In genomic region chr17:82491196-82491530, GRCh38 we compare ENCODE assay signal across 1 cellular context.
A peak's percentile ranks its signal among the peaks of the same experiment; 100 is the strongest.
TF ChIP-seq lines count a peak whose summit lies in the region.

No MANE protein-coding gene starts in this region.

TF ChIP-seq in HepG2, 621 proteins besides CTCF, POLR2A, EP300 and RAD21 (continued from another document):
- peak; percentile 43 for TF ChIP-seq ZNF407 (CRISPR knock-in tag; IDR thresholded peaks at IDR 0.05; ENCODE audit: not compliant biosample characterization)
- TF ChIP-seq FLYWCH1 (CRISPR knock-in tag; IDR thresholded peaks at IDR 0.05): no peak
- no peak for TF ChIP-seq ZNF776 (CRISPR knock-in tag; IDR thresholded peaks at IDR 0.05)
- no peak for TF ChIP-seq ZSCAN21 (CRISPR knock-in tag; IDR thresholded peaks at IDR 0.05; ENCODE audit: borderline replicate concordance)
- no peak for TF ChIP-seq BHLHE40 (IDR thresholded peaks at IDR 0.05; ENCODE audit: low read length)
- TF ChIP-seq, protein P1, sequence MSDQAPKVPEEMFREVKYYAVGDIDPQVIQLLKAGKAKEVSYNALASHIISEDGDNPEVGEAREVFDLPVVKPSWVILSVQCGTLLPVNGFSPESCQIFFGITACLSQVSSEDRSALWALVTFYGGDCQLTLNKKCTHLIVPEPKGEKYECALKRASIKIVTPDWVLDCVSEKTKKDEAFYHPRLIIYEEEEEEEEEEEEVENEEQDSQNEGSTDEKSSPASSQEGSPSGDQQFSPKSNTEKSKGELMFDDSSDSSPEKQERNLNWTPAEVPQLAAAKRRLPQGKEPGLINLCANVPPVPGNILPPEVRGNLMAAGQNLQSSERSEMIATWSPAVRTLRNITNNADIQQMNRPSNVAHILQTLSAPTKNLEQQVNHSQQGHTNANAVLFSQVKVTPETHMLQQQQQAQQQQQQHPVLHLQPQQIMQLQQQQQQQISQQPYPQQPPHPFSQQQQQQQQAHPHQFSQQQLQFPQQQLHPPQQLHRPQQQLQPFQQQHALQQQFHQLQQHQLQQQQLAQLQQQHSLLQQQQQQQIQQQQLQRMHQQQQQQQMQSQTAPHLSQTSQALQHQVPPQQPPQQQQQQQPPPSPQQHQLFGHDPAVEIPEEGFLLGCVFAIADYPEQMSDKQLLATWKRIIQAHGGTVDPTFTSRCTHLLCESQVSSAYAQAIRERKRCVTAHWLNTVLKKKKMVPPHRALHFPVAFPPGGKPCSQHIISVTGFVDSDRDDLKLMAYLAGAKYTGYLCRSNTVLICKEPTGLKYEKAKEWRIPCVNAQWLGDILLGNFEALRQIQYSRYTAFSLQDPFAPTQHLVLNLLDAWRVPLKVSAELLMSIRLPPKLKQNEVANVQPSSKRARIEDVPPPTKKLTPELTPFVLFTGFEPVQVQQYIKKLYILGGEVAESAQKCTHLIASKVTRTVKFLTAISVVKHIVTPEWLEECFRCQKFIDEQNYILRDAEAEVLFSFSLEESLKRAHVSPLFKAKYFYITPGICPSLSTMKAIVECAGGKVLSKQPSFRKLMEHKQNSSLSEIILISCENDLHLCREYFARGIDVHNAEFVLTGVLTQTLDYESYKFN (CRISPR knock-in tag; conservative IDR thresholded peaks at IDR 0.05): no peak
- TF ChIP-seq, protein P2, sequence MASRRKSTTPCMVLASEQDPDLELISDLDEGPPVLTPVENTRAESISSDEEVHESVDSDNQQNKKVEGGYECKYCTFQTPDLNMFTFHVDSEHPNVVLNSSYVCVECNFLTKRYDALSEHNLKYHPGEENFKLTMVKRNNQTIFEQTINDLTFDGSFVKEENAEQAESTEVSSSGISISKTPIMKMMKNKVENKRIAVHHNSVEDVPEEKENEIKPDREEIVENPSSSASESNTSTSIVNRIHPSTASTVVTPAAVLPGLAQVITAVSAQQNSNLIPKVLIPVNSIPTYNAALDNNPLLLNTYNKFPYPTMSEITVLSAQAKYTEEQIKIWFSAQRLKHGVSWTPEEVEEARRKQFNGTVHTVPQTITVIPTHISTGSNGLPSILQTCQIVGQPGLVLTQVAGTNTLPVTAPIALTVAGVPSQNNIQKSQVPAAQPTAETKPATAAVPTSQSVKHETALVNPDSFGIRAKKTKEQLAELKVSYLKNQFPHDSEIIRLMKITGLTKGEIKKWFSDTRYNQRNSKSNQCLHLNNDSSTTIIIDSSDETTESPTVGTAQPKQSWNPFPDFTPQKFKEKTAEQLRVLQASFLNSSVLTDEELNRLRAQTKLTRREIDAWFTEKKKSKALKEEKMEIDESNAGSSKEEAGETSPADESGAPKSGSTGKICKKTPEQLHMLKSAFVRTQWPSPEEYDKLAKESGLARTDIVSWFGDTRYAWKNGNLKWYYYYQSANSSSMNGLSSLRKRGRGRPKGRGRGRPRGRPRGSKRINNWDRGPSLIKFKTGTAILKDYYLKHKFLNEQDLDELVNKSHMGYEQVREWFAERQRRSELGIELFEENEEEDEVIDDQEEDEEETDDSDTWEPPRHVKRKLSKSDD (CRISPR knock-in tag; IDR thresholded peaks at IDR 0.05; ENCODE audit: low read depth): no peak; the same call in 1 of the 2 replicates
- TF ChIP-seq ZNF350 (CRISPR knock-in tag; IDR thresholded peaks at IDR 0.05; ENCODE audit: borderline replicate concordance, low read depth): peak; percentile 60; the same call in 1 of the 2 replicates
- no peak for TF ChIP-seq ZNF550 (CRISPR knock-in tag; IDR thresholded peaks at IDR 0.05; ENCODE audit: borderline replicate concordance)
- TF ChIP-seq HNF4A (CRISPR knock-in tag; IDR thresholded peaks at IDR 0.05): no peak
- no peak for TF ChIP-seq CSRNP1 (CRISPR knock-in tag; IDR thresholded peaks at IDR 0.05)
TF ChIP-seq in HepG2: peak in this region for 5.
